In genomic region chr1:17984510-17985085, GRCh38 we compare ENCODE assay signal across 10 cellular contexts.
DNase-seq lines count a peak whose midpoint lies in the region; ATAC-seq lines count a peak whose summit lies in the region.
"Had no signal": no experiment of that assay in that cellular context is flagged by ENCODE, and none has a peak within 500 bp of the region (broad histone marks: within the 10 kb centered on the region; RNA-seq: fewer than 3 reads in every experiment).

No MANE protein-coding gene starts in this region.

- no peaks in the 10 kb centered on the region for H3K4me1 Mint-ChIP-seq in activated CD4-positive, alpha-beta memory T cell treated with anti-CD3 and anti-CD28 coated beads, Interleukin-2, amount 10 ng/mL, durations not matched to agents 7 days and 5 days
- H3K4me1 Mint-ChIP-seq in naive thymus-derived CD4-positive, alpha-beta T cell, result no peaks in the 10 kb centered on the region
- no peaks in the 10 kb centered on the region for H3K4me1 Mint-ChIP-seq in activated T-helper 2 cell treated with anti-CD3 and anti-CD28 coated beads, Interferon-gamma antibody, Interleukin-2, Interleukin-4, amounts not matched to agents 10 μg/mL and 5 μg/mL and 100 μg/mL, durations not matched to agents 14 hours and 24 hours and 36 hours (ENCODE audit: low read depth)
- H3K4me1 Mint-ChIP-seq: activated B cell treated with CpG ODN at 0.5 μM for 24 hours had no signal

- H3K36me3 ChIP-seq in naive thymus-derived CD4-positive, alpha-beta T cell (ENCODE audit: control insufficient read depth in 2 of 3, insufficient read depth in 3 of 3, low read length in 3 of 3), result no peaks in the 10 kb centered on the region
- H3K36me3 ChIP-seq: BLaER1 had no signal

- no peaks in the 10 kb centered on the region for H3K36me3 Mint-ChIP-seq in activated CD4-positive, alpha-beta memory T cell treated with anti-CD3 and anti-CD28 coated beads, Interleukin-2, amount 10 ng/mL, durations not matched to agents 7 days and 5 days (ENCODE audit: low read depth)
- peaks cover 0 to 12% (median 0%) of the 10 kb centered on the region in 5 donors for H3K36me3 Mint-ChIP-seq in naive thymus-derived CD4-positive, alpha-beta T cell
- no peaks in the 10 kb centered on the region for H3K36me3 Mint-ChIP-seq in activated T-helper 2 cell treated with anti-CD3 and anti-CD28 coated beads, Interferon-gamma antibody, Interleukin-2, Interleukin-4, amounts not matched to agents 10 μg/mL and 5 μg/mL and 100 μg/mL, durations not matched to agents 14 hours and 24 hours and 36 hours (ENCODE audit: low read depth)

- no peaks in the 10 kb centered on the region for H3K4me1 ChIP-seq in naive thymus-derived CD4-positive, alpha-beta T cell (ENCODE audit: control insufficient read depth in 2 of 2, insufficient read depth in 2 of 2, low read length in 2 of 2)

- no peaks in the 10 kb centered on the region for H3K9me3 ChIP-seq in naive thymus-derived CD4-positive, alpha-beta T cell (ENCODE audit: control insufficient read depth in 2 of 3, low read length in 3 of 3)
- H3K9me3 ChIP-seq: BLaER1 had no signal

- peak in 2 of 3 experiments; percentile 8 to 53 for DNase-seq in NCI-H1417 (lab: John Stamatoyannopoulos, UW)
- DNase-seq in NCI-H1417 treated with DMSO at 0.1 percent for 48 hours (lab: John Stamatoyannopoulos, UW), result no peak
- peak; percentile 33 for DNase-seq in HT1080 (ENCODE audit: low read depth)
- DNase-seq in activated CD4-positive, alpha-beta memory T cell treated with anti-CD3 and anti-CD28 coated beads, Interleukin-2, amount 10 ng/mL, durations not matched to agents 7 days and 5 days, result peak; percentile 18
- DNase-seq in midbrain (lab: John Stamatoyannopoulos, UW), result peak; percentile 25
- no peak for DNase-seq in naive thymus-derived CD4-positive, alpha-beta T cell
- no peak for DNase-seq in activated T-helper 2 cell treated with anti-CD3 and anti-CD28 coated beads, Interferon-gamma antibody, Interleukin-2, Interleukin-4, amounts not matched to agents 10 μg/mL and 5 μg/mL and 100 μg/mL, durations not matched to agents 14 hours and 24 hours and 36 hours (ENCODE audit: low spot score)
- DNase-seq: activated B cell treated with CpG ODN at 0.5 μM for 24 hours had no signal

- intact Hi-C loops in naive thymus-derived CD4-positive, alpha-beta T cell (cut with micrococcal nuclease), result no loop called here
- intact Hi-C loops in activated T-helper 2 cell treated with anti-CD3 and anti-CD28 coated beads, Interferon-gamma antibody, Interleukin-2, Interleukin-4, amounts not matched to agents 10 μg/mL and 5 μg/mL and 100 μg/mL, durations not matched to agents 14 hours and 24 hours and 36 hours (cut with micrococcal nuclease), result no loop called here

- H3K27ac ChIP-seq in naive thymus-derived CD4-positive, alpha-beta T cell (ENCODE audit: low read depth, low read length), result no peak overlapping the region
- H3K27ac ChIP-seq: BLaER1 had no signal

- no peak for ATAC-seq in naive thymus-derived CD4-positive, alpha-beta T cell
- no peak for ATAC-seq in GM18909 (IDR thresholded peaks at IDR 0.05; ENCODE audit: poor library complexity, unreplicated experiment)

- CTCF ChIA-PET in activated CD4-positive, alpha-beta memory T cell treated with anti-CD3 and anti-CD28 coated beads, Interleukin-2, amount 10 ng/mL, durations not matched to agents 7 days and 5 days (lab: Charles Lee), result no interaction called here
- CTCF ChIA-PET in naive thymus-derived CD4-positive, alpha-beta T cell (lab: Charles Lee), result interaction anchor here (0.9 kb wide), 1 partner anchor 116 kb away, joined by 3 read pairs; no protein-coding TSS in a partner anchor

- no peaks in the 10 kb centered on the region for H3K27me3 Mint-ChIP-seq in activated CD4-positive, alpha-beta memory T cell treated with anti-CD3 and anti-CD28 coated beads, Interleukin-2, amount 10 ng/mL, durations not matched to agents 7 days and 5 days
- peaks cover 0 to 25% (median 7%) of the 10 kb centered on the region in 5 donors for H3K27me3 Mint-ChIP-seq in naive thymus-derived CD4-positive, alpha-beta T cell
- H3K27me3 Mint-ChIP-seq in activated T-helper 2 cell treated with anti-CD3 and anti-CD28 coated beads, Interferon-gamma antibody, Interleukin-2, Interleukin-4, amounts not matched to agents 10 μg/mL and 5 μg/mL and 100 μg/mL, durations not matched to agents 14 hours and 24 hours and 36 hours (ENCODE audit: low read depth), result no peaks in the 10 kb centered on the region

- no peak overlapping the region for H3K4me3 ChIP-seq in naive thymus-derived CD4-positive, alpha-beta T cell (ENCODE audit: low read length)
- H3K4me3 ChIP-seq: BLaER1 had no signal

- POLR2A ChIA-PET in activated CD4-positive, alpha-beta memory T cell treated with anti-CD3 and anti-CD28 coated beads, Interleukin-2, amount 10 ng/mL, durations not matched to agents 7 days and 5 days (lab: Charles Lee), result no interaction called here
- POLR2A ChIA-PET in naive thymus-derived CD4-positive, alpha-beta T cell (lab: Charles Lee), result no interaction called here

- no peak overlapping the region for H3K4me3 Mint-ChIP-seq in activated CD4-positive, alpha-beta memory T cell treated with anti-CD3 and anti-CD28 coated beads, Interleukin-2, amount 10 ng/mL, durations not matched to agents 7 days and 5 days
- H3K4me3 Mint-ChIP-seq in naive thymus-derived CD4-positive, alpha-beta T cell, result no peak overlapping the region
- H3K4me3 Mint-ChIP-seq in activated T-helper 2 cell treated with anti-CD3 and anti-CD28 coated beads, Interferon-gamma antibody, Interleukin-2, Interleukin-4, amounts not matched to agents 10 μg/mL and 5 μg/mL and 100 μg/mL, durations not matched to agents 14 hours and 24 hours and 36 hours (ENCODE audit: low read depth), result no peak overlapping the region
- H3K4me3 Mint-ChIP-seq: activated B cell treated with CpG ODN at 0.5 μM for 24 hours had no signal

- no peak overlapping the region for H3K27ac Mint-ChIP-seq in activated CD4-positive, alpha-beta memory T cell treated with anti-CD3 and anti-CD28 coated beads, Interleukin-2, amount 10 ng/mL, durations not matched to agents 7 days and 5 days
- no peak overlapping the region for H3K27ac Mint-ChIP-seq in naive thymus-derived CD4-positive, alpha-beta T cell
- H3K27ac Mint-ChIP-seq in activated T-helper 2 cell treated with anti-CD3 and anti-CD28 coated beads, Interferon-gamma antibody, Interleukin-2, Interleukin-4, amounts not matched to agents 10 μg/mL and 5 μg/mL and 100 μg/mL, durations not matched to agents 14 hours and 24 hours and 36 hours, result no peak overlapping the region
- H3K27ac Mint-ChIP-seq: activated B cell treated with CpG ODN at 0.5 μM for 24 hours had no signal

- H3K27me3 ChIP-seq in naive thymus-derived CD4-positive, alpha-beta T cell (ENCODE audit: control insufficient read depth in 2 of 2, insufficient read depth in 2 of 2, low read length in 2 of 2), result peaks cover 0 to 3% of the 10 kb centered on the region in 2 donors
- H3K27me3 ChIP-seq: BLaER1 had no signal

- H3K9me3 Mint-ChIP-seq in activated CD4-positive, alpha-beta memory T cell treated with anti-CD3 and anti-CD28 coated beads, Interleukin-2, amount 10 ng/mL, durations not matched to agents 7 days and 5 days, result no peaks in the 10 kb centered on the region
- H3K9me3 Mint-ChIP-seq in naive thymus-derived CD4-positive, alpha-beta T cell, result peaks cover 0 to 19% (median 6%) of the 10 kb centered on the region in 11 donors
- no peaks in the 10 kb centered on the region for H3K9me3 Mint-ChIP-seq in activated T-helper 2 cell treated with anti-CD3 and anti-CD28 coated beads, Interferon-gamma antibody, Interleukin-2, Interleukin-4, amounts not matched to agents 10 μg/mL and 5 μg/mL and 100 μg/mL, durations not matched to agents 14 hours and 24 hours and 36 hours
- H3K9me3 Mint-ChIP-seq: activated B cell treated with CpG ODN at 0.5 μM for 24 hours had no signal

Comparison
In these comparisons a context has a peak if more than half of its experiments do, and no peak if none do; other contexts are left out.
1. DNase-seq: peak in NCI-H1417 (2 of 3), HT1080 (single experiment), activated CD4-positive, alpha-beta memory T cell treated with anti-CD3 and anti-CD28 coated beads, Interleukin-2, amount 10 ng/mL, durations not matched to agents 7 days and 5 days (single experiment) and midbrain (single experiment); none in NCI-H1417 treated with DMSO at 0.1 percent for 48 hours (single experiment), naive thymus-derived CD4-positive, alpha-beta T cell (0 of 9) and activated T-helper 2 cell treated with anti-CD3 and anti-CD28 coated beads, Interferon-gamma antibody, Interleukin-2, Interleukin-4, amounts not matched to agents 10 μg/mL and 5 μg/mL and 100 μg/mL, durations not matched to agents 14 hours and 24 hours and 36 hours (single experiment).